In genomic region chr13:25881946-25882574, GRCh38 we compare ENCODE assay signal across 11 cellular contexts.
DNase-seq lines count a peak whose midpoint lies in the region; ATAC-seq and TF ChIP-seq lines count a peak whose summit lies in the region.
"Had no signal": no experiment of that assay in that cellular context is flagged by ENCODE, and none has a peak within 500 bp of the region (broad histone marks: within the 10 kb centered on the region; RNA-seq: fewer than 3 reads in every experiment).

No MANE protein-coding gene starts in this region.

- H3K4me3 ChIP-seq in Caco-2 (ENCODE audit: low read depth, low read length) = no peak overlapping the region
- H3K4me3 ChIP-seq: ascending aorta had no signal

- CTCF ChIA-PET in Caco-2 (lab: Charles Lee) (no interaction called here), WTC11 (lab: Charles Lee) (no interaction called here)
- CTCF ChIA-PET in activated CD4-positive, alpha-beta memory T cell treated with anti-CD3 and anti-CD28 coated beads for 36 hours (lab: Charles Lee) = interaction anchor here (0.5 to 1.1 kb wide), 2 partner anchors 171 to 771 kb away, joined by 4 read pairs; no protein-coding TSS in a partner anchor

- no peaks in the 10 kb centered on the region for H3K36me3 ChIP-seq in Caco-2 (ENCODE audit: control insufficient read depth, insufficient read depth, low read length)
- H3K36me3 ChIP-seq: ascending aorta had no signal

- DNase-seq in Caco-2 (peak in 1 of 2 experiments; percentile 17), NCI-H146 treated with DMSO at 0.1 percent for 48 hours (lab: John Stamatoyannopoulos, UW; ENCODE audit: unreplicated experiment) (peak; percentile 83), WTC11 (ENCODE audit: low spot score) (peak; percentile 39), left kidney (ENCODE audit: low read depth, low spot score) (peak; percentile 94), SKM-1 treated with dmso at 0.1 percent for 144 hours (lab: John Stamatoyannopoulos, UW; ENCODE audit: unreplicated experiment) (no peak), G401 (ENCODE audit: low spot score) (no peak)
- no peak for DNase-seq in activated CD4-positive, alpha-beta memory T cell treated with anti-CD3 and anti-CD28 coated beads for 36 hours
- DNase-seq: head of caudate nucleus had no signal

- H3K27me3 Mint-ChIP-seq in Caco-2 (ENCODE audit: insufficient read depth, unreplicated experiment) (no peaks in the 10 kb centered on the region), WTC11 (ENCODE audit: low read depth) (no peaks in the 10 kb centered on the region; the same call in none of the 2 replicates)
- no peaks in the 10 kb centered on the region for H3K27me3 Mint-ChIP-seq in activated CD4-positive, alpha-beta memory T cell treated with anti-CD3 and anti-CD28 coated beads for 36 hours

- intact Hi-C loops in Caco-2 (cut with micrococcal nuclease; ENCODE audit: unreplicated experiment) = no loop called here
- intact Hi-C loops in activated CD4-positive, alpha-beta memory T cell treated with anti-CD3 and anti-CD28 coated beads for 36 hours (cut with micrococcal nuclease) = no loop called here

- no peaks in the 10 kb centered on the region for H3K9me3 ChIP-seq in Caco-2
- H3K9me3 ChIP-seq: ascending aorta had no signal

- no peaks in the 10 kb centered on the region for H3K36me3 Mint-ChIP-seq in Caco-2 (ENCODE audit: insufficient read depth, unreplicated experiment)
- 0 out of 2 replicates have a peak, but pooled peaks cover 3% of the 10 kb centered on the region for H3K36me3 Mint-ChIP-seq in WTC11
- no peaks in the 10 kb centered on the region for H3K36me3 Mint-ChIP-seq in activated CD4-positive, alpha-beta memory T cell treated with anti-CD3 and anti-CD28 coated beads for 36 hours
- H3K36me3 Mint-ChIP-seq: CD14-positive monocyte had no signal

- H3K27me3 ChIP-seq in Caco-2 (replicated peaks; ENCODE audit: control insufficient read depth, insufficient read depth, low read length) = no peaks in the 10 kb centered on the region; the same call in none of the 2 replicates
- H3K27me3 ChIP-seq: ascending aorta had no signal

- H3K9me3 Mint-ChIP-seq in Caco-2 (ENCODE audit: unreplicated experiment) (no peaks in the 10 kb centered on the region), WTC11 (0 out of 2 replicates have a peak, but pooled peaks cover 3% of the 10 kb centered on the region)
- H3K9me3 Mint-ChIP-seq in activated CD4-positive, alpha-beta memory T cell treated with anti-CD3 and anti-CD28 coated beads for 36 hours = no peaks in the 10 kb centered on the region

- H3K4me1 ChIP-seq in Caco-2 = peaks cover 5% of the 10 kb centered on the region; the same call in 1 of the 2 replicates
- H3K4me1 ChIP-seq: ascending aorta had no signal

- POLR2A ChIA-PET in Caco-2 (lab: Charles Lee) = no interaction called here
- POLR2A ChIA-PET in WTC11 (lab: Charles Lee) = interaction anchor here (0.6 kb wide), 1 partner anchor 676 kb away, joined by 4 read pairs; no protein-coding TSS in a partner anchor
- POLR2A ChIA-PET in activated CD4-positive, alpha-beta memory T cell treated with anti-CD3 and anti-CD28 coated beads for 36 hours (lab: Charles Lee) = no interaction called here

- TF ChIP-seq CTCF in Caco-2 (IDR thresholded peaks at IDR 0.05; ENCODE audit: insufficient read depth in 1 of 2, low read depth in 1 of 2, low read length in 1 of 2, severe bottlenecking in 1 of 2, unreplicated experiment in 1 of 2) (no peak), WTC11 (IDR thresholded peaks at IDR 0.05) (no peak)

- in situ Hi-C loops in G401 (cut with HindIII; ENCODE audit: low sequenced_read_pairs) = no loop called here

- no peak overlapping the region for H3K27ac Mint-ChIP-seq in Caco-2 (ENCODE audit: unreplicated experiment)
- H3K27ac Mint-ChIP-seq in WTC11 = peak overlapping the region; percentile 78; the same call in 1 of the 2 replicates
- no peak overlapping the region for H3K27ac Mint-ChIP-seq in activated CD4-positive, alpha-beta memory T cell treated with anti-CD3 and anti-CD28 coated beads for 36 hours

- peak overlapping the region; percentile 50 for H3K4me3 Mint-ChIP-seq in Caco-2 (ENCODE audit: unreplicated experiment)
- no peak overlapping the region for H3K4me3 Mint-ChIP-seq in WTC11
- no peak overlapping the region for H3K4me3 Mint-ChIP-seq in activated CD4-positive, alpha-beta memory T cell treated with anti-CD3 and anti-CD28 coated beads for 36 hours
- H3K4me3 Mint-ChIP-seq: CD14-positive monocyte had no signal

- no TSS peak for BruUV-seq in Caco-2 (replicated peaks; lab: Mats Ljungman, UMichigan)

- H3K4me1 Mint-ChIP-seq in Caco-2 (ENCODE audit: low read depth, unreplicated experiment) = peaks cover 31% of the 10 kb centered on the region
- H3K4me1 Mint-ChIP-seq in WTC11 = peaks cover 50% of the 10 kb centered on the region
- H3K4me1 Mint-ChIP-seq in activated CD4-positive, alpha-beta memory T cell treated with anti-CD3 and anti-CD28 coated beads for 36 hours (ENCODE audit: low read depth) = peaks cover 32% of the 10 kb centered on the region
- H3K4me1 Mint-ChIP-seq: CD14-positive monocyte had no signal

- peak; percentile 63 for ATAC-seq in WTC11
- ATAC-seq in GM21528 (IDR thresholded peaks at IDR 0.05; ENCODE audit: low FRiP score, unreplicated experiment) = no peak

TF ChIP-seq in WTC11, 78 proteins besides CTCF, POLR2A, EP300 and RAD21:
- no peak for TF ChIP-seq ZNF219 (CRISPR knock-in tag; IDR thresholded peaks at IDR 0.05; ENCODE audit: borderline replicate concordance)
- TF ChIP-seq TCF7 (CRISPR knock-in tag; IDR thresholded peaks at IDR 0.05; ENCODE audit: low read depth) = no peak
- TF ChIP-seq HMGA2 (CRISPR knock-in tag; IDR thresholded peaks at IDR 0.05) = no peak
- no peak for TF ChIP-seq SMAD4 (CRISPR knock-in tag; IDR thresholded peaks at IDR 0.05)
- no peak for TF ChIP-seq OVOL2 (CRISPR knock-in tag; IDR thresholded peaks at IDR 0.05; ENCODE audit: borderline replicate concordance)
- no peak for TF ChIP-seq MAX (CRISPR knock-in tag; IDR thresholded peaks at IDR 0.05)
- no peak for TF ChIP-seq RORB (CRISPR knock-in tag; IDR thresholded peaks at IDR 0.05)
- TF ChIP-seq ZNF138 (CRISPR knock-in tag; conservative IDR thresholded peaks at IDR 0.05) = no peak
- no peak for TF ChIP-seq JAZF1 (CRISPR knock-in tag; IDR thresholded peaks at IDR 0.05)
- TF ChIP-seq NFYB (CRISPR knock-in tag; conservative IDR thresholded peaks at IDR 0.05; ENCODE audit: low read depth) = no peak
- TF ChIP-seq ZNF121 (CRISPR knock-in tag; IDR thresholded peaks at IDR 0.05) = no peak

Comparison
In these comparisons a context has a peak if more than half of its experiments do, and no peak if none do; other contexts are left out.
1. DNase-seq: peak in NCI-H146 treated with DMSO at 0.1 percent for 48 hours (single experiment), WTC11 (single experiment) and left kidney (single experiment); none in activated CD4-positive, alpha-beta memory T cell treated with anti-CD3 and anti-CD28 coated beads for 36 hours (single experiment), SKM-1 treated with dmso at 0.1 percent for 144 hours (single experiment) and G401 (single experiment).